Comparison of ENCODE assay signal across 8 cellular contexts in the genomic region with DNA sequence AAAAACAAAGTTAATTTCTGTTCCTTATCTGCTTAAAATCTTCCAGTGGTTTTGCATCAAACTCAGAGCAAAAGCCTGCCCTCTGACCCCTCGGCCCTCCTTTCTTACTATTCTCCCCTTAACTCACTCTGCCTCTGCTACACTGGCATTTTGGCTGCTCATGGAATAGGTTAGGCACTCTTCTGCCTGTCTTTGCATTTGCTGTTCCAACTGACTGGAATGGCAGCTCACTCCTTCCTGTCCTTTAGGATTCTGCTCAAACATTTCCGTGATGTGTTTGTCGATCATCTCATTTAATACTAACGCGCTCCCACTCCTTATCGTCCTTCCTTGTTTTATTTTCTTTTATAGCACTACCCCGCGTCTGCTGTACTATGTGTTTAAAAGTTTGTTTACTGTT. TPM values are rescaled to one million over a fixed set of nuclear protein-coding genes. Genes with fewer than 3 reads are reported as not detected.
DNase-seq lines count a peak whose midpoint lies in the region; ATAC-seq, FAIRE-seq and TF ChIP-seq lines count a peak whose summit lies in the region.

No MANE protein-coding gene starts in this region.

- TF ChIP-seq CTCF in pancreas (IDR thresholded peaks at IDR 0.05) = no peak

- DNase-seq in DMS 273 (lab: John Stamatoyannopoulos, UW; ENCODE audit: unreplicated experiment) (peak; percentile 40), NAMALWA (ENCODE audit: low spot score) (peak; percentile 33), erythroblast (lab: John Stamatoyannopoulos, UW) (peak; percentile 34 to 55), pancreas (no peak), COLO668 (lab: John Stamatoyannopoulos, UW; ENCODE audit: unreplicated experiment) (no peak)
- no peak for DNase-seq in activated CD8-positive, alpha-beta memory T cell treated with anti-CD3 and anti-CD28 coated beads, Interleukin-2, amount 50 U/mL, for 48 hours

- H3K4me1 ChIP-seq in pancreas = peaks cover 8 to 20% (median 13%) of the 10 kb centered on the region in 3 donors

- WGBS in pancreas, 2 donors = 1% methylated on average over 8 of the region's 8 CpGs

- ATAC-seq in pancreas = peak in 3 of 4 donors; percentile 2 to 5 (median 2)
- no peak for ATAC-seq in HG02571 (IDR thresholded peaks at IDR 0.05; ENCODE audit: unreplicated experiment)
- ATAC-seq in GM21825 (IDR thresholded peaks at IDR 0.05; ENCODE audit: unreplicated experiment) = no peak

- no peaks in the 10 kb centered on the region for H3K27me3 ChIP-seq in pancreas

- TF ChIP-seq POLR2A in erythroblast (IDR thresholded peaks at IDR 0.05; ENCODE audit: low read length) = no peak

- no peaks in the 10 kb centered on the region for H3K9me3 ChIP-seq in pancreas

- peak overlapping the region; percentile 59 to 88 (median 66) for H3K4me3 ChIP-seq in pancreas

- peaks cover 0 to 17% (median 5%) of the 10 kb centered on the region in 3 donors for H3K36me3 ChIP-seq in pancreas

- no peak for FAIRE-seq in pancreas (lab: Jason Lieb, UNC)

- peak overlapping the region in 2 of 4 donors; percentile 89 to 92 for H3K27ac ChIP-seq in pancreas

- intact Hi-C loops in pancreas (cut with DNase I) = no loop called here

RNA-seq across cellular contexts. Expression of a gene that starts 0.8 kb away (rescaled TPM):
- total RNA-seq in pancreas = 10 to 100 TPM; 20.6 to 31.2 (median 25.7) TPM
- 10 to 100 TPM; 30.8 to 41.4 TPM for polyA plus RNA-seq in pancreas

RNA-seq across cellular contexts. Expression of a gene that starts 0.9 kb away (rescaled TPM):
- total RNA-seq in pancreas = 1 to 10 TPM; 4.7 to 8.0 (median 6.9) TPM
- 10 to 100 TPM in 1 of 2 donors, 1 to 10 TPM in 1; 8.0 to 20.0 TPM for polyA plus RNA-seq in pancreas

RNA-seq across cellular contexts. Expression of a gene that starts 34.3 kb away (rescaled TPM):
- total RNA-seq in pancreas = 10 to 100 TPM; 13.7 to 19.7 (median 15.7) TPM
- polyA plus RNA-seq in pancreas = 10 to 100 TPM; 23.4 to 35.3 TPM

RNA-seq across cellular contexts. Expression of a gene that starts 42.1 kb away (rescaled TPM):
- total RNA-seq in pancreas = not detected
- not detected for polyA plus RNA-seq in pancreas

Comparison
In these comparisons a context has a peak if more than half of its experiments do, and no peak if none do; other contexts are left out.
1. DNase-seq: peak in DMS 273 (single experiment), NAMALWA (single experiment) and erythroblast (2 of 2); none in pancreas (0 of 6), activated CD8-positive, alpha-beta memory T cell treated with anti-CD3 and anti-CD28 coated beads, Interleukin-2, amount 50 U/mL, for 48 hours (single experiment) and COLO668 (single experiment).
2. ATAC-seq: peak in pancreas (3 of 4); none in HG02571 (single experiment) and GM21825 (single experiment).